In the genomic region with DNA sequence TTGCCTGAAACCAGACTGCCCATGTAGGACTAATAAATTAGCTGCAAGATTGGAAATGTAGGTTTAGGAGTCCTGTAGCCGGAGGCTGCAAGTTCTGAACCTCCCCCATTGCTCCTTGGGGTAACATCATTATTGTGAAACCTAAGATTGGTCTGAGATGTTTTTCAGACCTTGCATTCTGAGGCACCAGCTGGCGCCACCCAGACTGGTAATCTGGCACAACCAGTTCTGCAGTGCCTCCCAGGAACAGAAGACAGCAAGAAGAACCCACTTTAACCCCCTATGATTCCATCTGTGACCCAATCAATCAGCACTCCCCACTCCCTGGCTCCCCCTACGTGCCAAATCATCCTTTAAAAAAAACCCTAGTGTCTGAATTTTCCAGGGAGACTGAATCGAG, we compare ENCODE assay signal across 24 cellular contexts.
"Had no signal": no experiment of that assay in that cellular context is flagged by ENCODE, and none has a peak within 500 bp of the region (broad histone marks: within the 10 kb centered on the region; RNA-seq: fewer than 3 reads in every experiment).

No MANE protein-coding gene starts in this region.

- H3K27me3 ChIP-seq: gastrocnemius medialis, neural progenitor cell, right atrium auricular region, stomach, testis, tibial artery, upper lobe of right lung, uterus had no signal

- ATAC-seq: gastrocnemius medialis; left ventricle myocardium superior; lower lobe of right lung; natural killer cell treated with Interleukin-12 subunit alpha and Interleukin-12 subunit beta and Interleukin-15 and Interleukin-18, amount 100 ng/mL, for 72 hours; sciatic nerve; stimulated activated effector memory CD8-positive, alpha-beta T cell treated with anti-CD3 and anti-CD28 coated beads, Interleukin-12 subunit alpha, Interleukin-12 subunit beta, amount 100 ng/mL, for 72 hours; upper lobe of right lung had no signal

- H3K36me3 ChIP-seq: gastrocnemius medialis, lower lobe of right lung, neural progenitor cell, prostate gland, right atrium auricular region, stomach, tibial artery, upper lobe of right lung, uterus had no signal

- H3K36me3 Mint-ChIP-seq: natural killer cell treated with Interleukin-12 subunit alpha and Interleukin-12 subunit beta and Interleukin-15 and Interleukin-18, amount 100 ng/mL, for 72 hours; neural progenitor cell; stimulated activated effector memory CD8-positive, alpha-beta T cell treated with anti-CD3 and anti-CD28 coated beads, Interleukin-12 subunit alpha, Interleukin-12 subunit beta, amount 100 ng/mL, for 72 hours had no signal

- H3K4me3 ChIP-seq: gastrocnemius medialis, lower lobe of right lung, neural progenitor cell, prostate gland, right atrium auricular region, smooth muscle cell, stomach, testis, tibial artery, upper lobe of right lung, uterus had no signal

- H3K4me1 Mint-ChIP-seq: neural progenitor cell; stimulated activated effector memory CD8-positive, alpha-beta T cell treated with anti-CD3 and anti-CD28 coated beads, Interleukin-12 subunit alpha, Interleukin-12 subunit beta, amount 100 ng/mL, for 72 hours had no signal

- H3K4me1 ChIP-seq: gastrocnemius medialis, lower lobe of right lung, neural progenitor cell, prostate gland, right atrium auricular region, stomach, testis, tibial artery, upper lobe of right lung, uterus had no signal

- H3K4me3 Mint-ChIP-seq: natural killer cell treated with Interleukin-12 subunit alpha and Interleukin-12 subunit beta and Interleukin-15 and Interleukin-18, amount 100 ng/mL, for 72 hours; neural progenitor cell; stimulated activated effector memory CD8-positive, alpha-beta T cell treated with anti-CD3 and anti-CD28 coated beads, Interleukin-12 subunit alpha, Interleukin-12 subunit beta, amount 100 ng/mL, for 72 hours had no signal

- H3K27ac ChIP-seq: gastrocnemius medialis, lower lobe of right lung, neural progenitor cell, prostate gland, right atrium auricular region, stomach, testis, tibial artery, upper lobe of right lung, uterus had no signal

- FAIRE-seq: endothelial cell of umbilical vein, keratinocyte had no signal

- H3K9me3 Mint-ChIP-seq: natural killer cell treated with Interleukin-12 subunit alpha and Interleukin-12 subunit beta and Interleukin-15 and Interleukin-18, amount 100 ng/mL, for 72 hours; neural progenitor cell; stimulated activated effector memory CD8-positive, alpha-beta T cell treated with anti-CD3 and anti-CD28 coated beads, Interleukin-12 subunit alpha, Interleukin-12 subunit beta, amount 100 ng/mL, for 72 hours had no signal

- DNase-seq: cerebellar nuclear complex; cortex of kidney; effector CD4-positive, alpha-beta T cell; gastrocnemius medialis; head of caudate nucleus; left ventricle myocardium superior; lower lobe of right lung; stimulated activated CD4-positive, alpha-beta T cell treated with anti-CD3 and anti-CD28 coated beads, Interleukin-2, amount 100 ng/mL, for 24 hours; stimulated activated CD4-positive, alpha-beta T cell treated with anti-CD3 and anti-CD28 coated beads, Interleukin-4, amount 100 ng/mL, for 24 hours; stimulated activated naive CD4-positive, alpha-beta T cell treated with Interleukin-2 at 50 U/mL for 16 hours; stomach; testis; tibial artery; upper lobe of right lung; uterus had no signal

- H3K27ac Mint-ChIP-seq: natural killer cell treated with Interleukin-12 subunit alpha and Interleukin-12 subunit beta and Interleukin-15 and Interleukin-18, amount 100 ng/mL, for 72 hours; neural progenitor cell; stimulated activated effector memory CD8-positive, alpha-beta T cell treated with anti-CD3 and anti-CD28 coated beads, Interleukin-12 subunit alpha, Interleukin-12 subunit beta, amount 100 ng/mL, for 72 hours had no signal
